ENCODE assay signal across 1 cellular context in genomic region chr1:175206687-175207086, GRCh38.
TF ChIP-seq lines count a peak whose summit lies in the region.

No MANE protein-coding gene starts in this region.

TF ChIP-seq in HEK293, 187 proteins besides CTCF, POLR2A, EP300 and RAD21 (continued from another document):
- 0 out of 2 replicates have a peak, but pooled peaks have one; percentile 10 for TF ChIP-seq PRDM10 (tag by site-specific recombination; IDR thresholded peaks at IDR 0.05)
